Comparison of ENCODE assay signal across 8 cellular contexts in genomic region chr15:64460206-64460736, GRCh38. TPM values are rescaled to one million over a fixed set of nuclear protein-coding genes. Genes with fewer than 3 reads are reported as not detected.
DNase-seq lines count a peak whose midpoint lies in the region; ATAC-seq and TF ChIP-seq lines count a peak whose summit lies in the region.

A gene with protein sequence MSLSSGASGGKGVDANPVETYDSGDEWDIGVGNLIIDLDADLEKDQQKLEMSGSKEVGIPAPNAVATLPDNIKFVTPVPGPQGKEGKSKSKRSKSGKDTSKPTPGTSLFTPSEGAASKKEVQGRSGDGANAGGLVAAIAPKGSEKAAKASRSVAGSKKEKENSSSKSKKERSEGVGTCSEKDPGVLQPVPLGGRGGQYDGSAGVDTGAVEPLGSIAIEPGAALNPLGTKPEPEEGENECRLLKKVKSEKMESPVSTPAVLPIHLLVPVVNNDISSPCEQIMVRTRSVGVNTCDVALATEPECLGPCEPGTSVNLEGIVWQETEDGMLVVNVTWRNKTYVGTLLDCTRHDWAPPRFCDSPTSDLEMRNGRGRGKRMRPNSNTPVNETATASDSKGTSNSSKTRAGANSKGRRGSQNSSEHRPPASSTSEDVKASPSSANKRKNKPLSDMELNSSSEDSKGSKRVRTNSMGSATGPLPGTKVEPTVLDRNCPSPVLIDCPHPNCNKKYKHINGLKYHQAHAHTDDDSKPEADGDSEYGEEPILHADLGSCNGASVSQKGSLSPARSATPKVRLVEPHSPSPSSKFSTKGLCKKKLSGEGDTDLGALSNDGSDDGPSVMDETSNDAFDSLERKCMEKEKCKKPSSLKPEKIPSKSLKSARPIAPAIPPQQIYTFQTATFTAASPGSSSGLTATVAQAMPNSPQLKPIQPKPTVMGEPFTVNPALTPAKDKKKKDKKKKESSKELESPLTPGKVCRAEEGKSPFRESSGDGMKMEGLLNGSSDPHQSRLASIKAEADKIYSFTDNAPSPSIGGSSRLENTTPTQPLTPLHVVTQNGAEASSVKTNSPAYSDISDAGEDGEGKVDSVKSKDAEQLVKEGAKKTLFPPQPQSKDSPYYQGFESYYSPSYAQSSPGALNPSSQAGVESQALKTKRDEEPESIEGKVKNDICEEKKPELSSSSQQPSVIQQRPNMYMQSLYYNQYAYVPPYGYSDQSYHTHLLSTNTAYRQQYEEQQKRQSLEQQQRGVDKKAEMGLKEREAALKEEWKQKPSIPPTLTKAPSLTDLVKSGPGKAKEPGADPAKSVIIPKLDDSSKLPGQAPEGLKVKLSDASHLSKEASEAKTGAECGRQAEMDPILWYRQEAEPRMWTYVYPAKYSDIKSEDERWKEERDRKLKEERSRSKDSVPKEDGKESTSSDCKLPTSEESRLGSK (N-terminal part only) (plus strand): TSS chr15:64460578. CDS start chr15:64499420, 38,842 bp downstream.

- no peak for TF ChIP-seq CTCF in osteocyte (IDR thresholded peaks at IDR 0.05)
- peak in 1 of 3 experiments; percentile 5 for TF ChIP-seq CTCF in testis (IDR thresholded peaks at IDR 0.05)

- 1 to 3% methylated on average over 11 to 26 of the region's 45 CpGs for WGBS in testis, 2 donors

- H3K4me1 ChIP-seq in testis, result peaks cover 23% of the 10 kb centered on the region

- H3K27me3 ChIP-seq in testis, result no peaks in the 10 kb centered on the region

- DNase-seq in DMS153 treated with DMSO at 0.1 percent for 48 hours (lab: John Stamatoyannopoulos, UW; ENCODE audit: unreplicated experiment), result peak; percentile 57
- DNase-seq in GOT3 (lab: John Stamatoyannopoulos, UW), result peak; percentile 83
- DNase-seq in NCI-H1048 (lab: John Stamatoyannopoulos, UW), result peak; percentile 84
- peak; percentile 92 for DNase-seq in SW480 (ENCODE audit: low spot score)
- peak; percentile 81 for DNase-seq in activated naive CD8-positive, alpha-beta T cell treated with anti-CD3 and anti-CD28 coated beads, Interleukin-2, amount 50 U/mL, for 16 hours (ENCODE audit: low read depth, low spot score)
- peak; percentile 95 for DNase-seq in Right ventricle myocardium inferior (ENCODE audit: missing footprints)
- peak; percentile 99 for DNase-seq in osteocyte (ENCODE audit: extremely low spot score, unreplicated experiment)
- DNase-seq in testis, result peak; percentile 96

- H3K36me3 ChIP-seq in testis (ENCODE audit: low read depth, missing control alignments), result no peaks in the 10 kb centered on the region

- H3K36me3 Mint-ChIP-seq in osteocyte (ENCODE audit: unreplicated experiment), result peaks cover 14% of the 10 kb centered on the region

- H3K9me3 Mint-ChIP-seq in osteocyte (ENCODE audit: unreplicated experiment), result no peaks in the 10 kb centered on the region

- peak within 1 kb of the TSS; percentile 75 to 95 for H3K27ac ChIP-seq in testis

- peak; percentile 85 for ATAC-seq in Right ventricle myocardium inferior

- H3K27ac Mint-ChIP-seq in osteocyte (ENCODE audit: unreplicated experiment), result peak within 1 kb of the TSS; percentile 81

- intact Hi-C loops in Right ventricle myocardium inferior (cut with DNase I) (loop anchor here (2.0 to 10.0 kb wide), 2 partner anchors 47 to 175 kb away; no protein-coding TSS in a partner anchor), testis (cut with DNase I; ENCODE audit: low total_unique reads) (no loop called here)

- peak within 1 kb of the TSS; percentile 78 for H3K4me3 Mint-ChIP-seq in osteocyte (ENCODE audit: unreplicated experiment)

- peaks cover 40% of the 10 kb centered on the region for H3K4me1 Mint-ChIP-seq in osteocyte (ENCODE audit: unreplicated experiment)

- no peaks in the 10 kb centered on the region for H3K27me3 Mint-ChIP-seq in osteocyte (ENCODE audit: unreplicated experiment)

- peak within 1 kb of the TSS; percentile 73 to 96 for H3K4me3 ChIP-seq in testis

- no peak for TF ChIP-seq POLR2A in testis (IDR thresholded peaks at IDR 0.05)

- H3K9me3 ChIP-seq in testis, result no peaks in the 10 kb centered on the region

RNA-seq across cellular contexts. Expression of the gene that starts here (rescaled TPM):
- total RNA-seq in Right ventricle myocardium inferior, result 16.9 TPM
- total RNA-seq in osteocyte, result 31.7 and 35.1 TPM in 2 replicates
- total RNA-seq in testis, result 10 to 100 TPM; 48.7 to 60.5 TPM
- polyA plus RNA-seq in testis (ENCODE audit: insufficient read depth, low read depth, low replicate concordance), result 75.8 TPM

Comparison
In these comparisons a context has a peak if more than half of its experiments do, and no peak if none do; other contexts are left out.
1. Peak in every context shown above with its lines: DNase-seq, ATAC-seq, H3K4me3 ChIP-seq and H3K27ac ChIP-seq.